ENCODE assay signal across 7 cellular contexts in the genomic region with DNA sequence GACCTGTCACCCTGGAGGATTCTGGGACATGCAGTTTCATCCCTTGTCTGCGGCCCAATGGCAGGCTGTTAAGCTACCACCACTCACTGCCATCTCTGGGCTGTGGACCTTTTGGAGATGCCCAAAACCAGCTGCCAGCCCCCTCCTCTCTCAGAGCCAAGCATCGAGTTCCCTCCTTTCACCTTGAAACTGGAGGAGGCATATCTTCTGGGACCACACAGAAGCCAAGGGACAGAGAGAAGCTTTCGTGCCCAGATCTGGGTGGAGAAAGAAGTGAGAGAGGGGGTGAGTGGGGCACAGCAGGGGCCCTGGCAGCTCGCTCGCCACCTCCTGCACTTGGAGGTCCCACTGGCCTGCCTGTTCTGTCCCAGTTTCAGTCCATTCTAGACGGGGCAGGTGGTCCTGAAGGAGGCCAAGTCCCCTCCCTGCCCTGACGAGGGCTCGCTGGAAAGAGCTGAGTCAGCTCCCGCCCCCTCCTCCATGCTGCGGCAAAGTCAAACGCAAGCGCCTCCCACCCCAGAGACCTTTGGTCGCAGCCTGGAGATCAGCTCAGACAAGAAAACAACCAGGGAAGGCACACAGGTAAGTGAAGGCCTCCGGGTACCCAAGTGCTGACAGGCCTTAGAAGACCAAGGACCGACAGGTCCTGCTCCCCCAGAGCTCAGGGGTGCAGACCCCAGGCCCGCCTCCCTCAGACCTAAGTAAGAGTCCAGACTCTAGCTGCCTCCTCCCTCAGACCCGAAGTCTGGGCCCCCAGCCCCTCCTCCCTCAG. TPM values are rescaled to one million over a fixed set of nuclear protein-coding genes. Genes with fewer than 3 reads are reported as not detected.
DNase-seq lines count a peak whose midpoint lies in the region; ATAC-seq lines count a peak whose summit lies in the region.

No MANE protein-coding gene starts in this region.

- ATAC-seq in GM21717 (IDR thresholded peaks at IDR 0.05; ENCODE audit: unreplicated experiment), result no peak

- no peaks in the 10 kb centered on the region for H3K79me1 ChIP-seq in neuronal stem cell (ENCODE audit: low read depth, low read length)

- H4K91ac ChIP-seq in neuronal stem cell (ENCODE audit: low read depth, low read length, poor library complexity), result no peak overlapping the region

- H2AK5ac ChIP-seq in neuronal stem cell (ENCODE audit: low read depth, low read length), result peak overlapping the region; percentile 93

- H2AFZ ChIP-seq in neuronal stem cell (ENCODE audit: low read length), result no peak overlapping the region

- H4K8ac ChIP-seq in neuronal stem cell (ENCODE audit: low read depth, low read length), result no peak overlapping the region

- no peaks in the 10 kb centered on the region for H3K27me3 ChIP-seq in ectodermal cell (ENCODE audit: control insufficient read depth, insufficient read depth, low read length, poor library complexity, severe bottlenecking)
- no peaks in the 10 kb centered on the region for H3K27me3 ChIP-seq in neuronal stem cell (ENCODE audit: control insufficient read depth in 3 of 3, insufficient read depth in 3 of 3, low read depth in 1 of 3, low read length in 3 of 3)

- DNase-seq in Kasumi-1 (lab: John Stamatoyannopoulos, UW) (peak; percentile 47 to 65), neuronal stem cell (ENCODE audit: low spot score) (peak; percentile 68), NCI-H2107 treated with DMSO at 0.1 percent for 48 hours (lab: John Stamatoyannopoulos, UW; ENCODE audit: unreplicated experiment) (no peak), NCI-H774 (lab: John Stamatoyannopoulos, UW) (no peak)

- H3K9ac ChIP-seq in ES-I3 (ENCODE audit: low read depth, low read length) (peak overlapping the region; percentile 17; the same call in 1 of the 2 replicates), neuronal stem cell (ENCODE audit: low read depth, low read length, poor library complexity) (peak overlapping the region; percentile 21)

- H2BK12ac ChIP-seq in neuronal stem cell (ENCODE audit: low read length), result peak overlapping the region; percentile 73

- peak overlapping the region; percentile 85 for H3K18ac ChIP-seq in neuronal stem cell (ENCODE audit: low read length)

- H3K4me2 ChIP-seq in neuronal stem cell (ENCODE audit: insufficient read depth, low read length, poor library complexity, severe bottlenecking), result no peak overlapping the region

- peak overlapping the region; percentile 76 for H3K4ac ChIP-seq in neuronal stem cell (ENCODE audit: low read length)

- H2BK5ac ChIP-seq in neuronal stem cell (ENCODE audit: low read length), result peak overlapping the region; percentile 71

- WGBS in ectodermal cell, 2 experiments, result 49 to 52% methylated on average over 17 of the region's 17 CpGs
- no CpG with 5 or more reads among the region's 17 CpGs for WGBS in neuronal stem cell (ENCODE audit: extremely low coverage in 2 of 2, insufficient read length in 2 of 2, insufficient replicate concordance in 1 of 2), 2 donors

- H3K14ac ChIP-seq in neuronal stem cell (ENCODE audit: low read length), result peak overlapping the region; percentile 47

- H3K9me3 ChIP-seq in ES-I3 (ENCODE audit: control insufficient read depth, insufficient read depth, low read length) (no peaks in the 10 kb centered on the region), ectodermal cell (ENCODE audit: control insufficient read depth, low read length) (no peaks in the 10 kb centered on the region), neuronal stem cell (replicated peaks in 1 of 2; ENCODE audit: control insufficient read depth in 2 of 2, insufficient read depth in 1 of 2, low read depth in 1 of 2, low read length in 2 of 2) (no peaks in the 10 kb centered on the region)

- H3K4me1 ChIP-seq in ES-I3 (ENCODE audit: insufficient read depth, low read length) (peaks cover 10% of the 10 kb centered on the region), ectodermal cell (ENCODE audit: control insufficient read depth, insufficient read depth, low read length) (peaks cover 19% of the 10 kb centered on the region), neuronal stem cell (ENCODE audit: control insufficient read depth in 2 of 2, insufficient read depth in 1 of 2, low read depth in 1 of 2, low read length in 2 of 2) (peaks cover 16 to 22% of the 10 kb centered on the region in 2 donors)

- H3K36me3 ChIP-seq in ES-I3 (ENCODE audit: insufficient read depth, low read length) (no peaks in the 10 kb centered on the region), ectodermal cell (ENCODE audit: control insufficient read depth, insufficient read depth, low read length) (no peaks in the 10 kb centered on the region), neuronal stem cell (replicated peaks in 1 of 2; ENCODE audit: control insufficient read depth in 2 of 2, insufficient read depth in 2 of 2, low read length in 2 of 2) (peaks cover 3 to 5% of the 10 kb centered on the region in 2 donors)

- H2BK15ac ChIP-seq in neuronal stem cell (ENCODE audit: low read length), result no peak overlapping the region

- H3K23ac ChIP-seq in neuronal stem cell (ENCODE audit: low read depth, low read length, poor library complexity), result peak overlapping the region; percentile 89

- H3K27ac ChIP-seq in ectodermal cell (ENCODE audit: insufficient read depth, low read depth, low read length, poor library complexity, severe bottlenecking), result peak overlapping the region; percentile 50
- peak overlapping the region; percentile 67 for H3K27ac ChIP-seq in neuronal stem cell (replicated peaks; ENCODE audit: low read length)

- H3K4me3 ChIP-seq in ectodermal cell (ENCODE audit: insufficient read depth, low read depth, low read length), result no peak overlapping the region
- H3K4me3 ChIP-seq in neuronal stem cell (ENCODE audit: low read length in 2 of 2), result no peak overlapping the region

- no peak overlapping the region for H2BK120ac ChIP-seq in neuronal stem cell (ENCODE audit: low read depth, low read length)

RNA-seq across cellular contexts. Expression of a gene that starts 3.8 kb away (rescaled TPM):
- polyA plus RNA-seq in ectodermal cell (2013, experiment 1 of 4), result 56.4 TPM
- polyA plus RNA-seq in ectodermal cell (2013, experiment 2 of 4), result 57.1 TPM
- polyA plus RNA-seq in ectodermal cell (2013, experiment 3 of 4), result 42.0 TPM
- polyA plus RNA-seq in ectodermal cell (2013, experiment 4 of 4), result 48.1 TPM
- polyA plus RNA-seq in neuronal stem cell (2013, experiment 1 of 2), result 49.0 TPM
- polyA plus RNA-seq in neuronal stem cell (2013, experiment 2 of 2), result 48.6 TPM

RNA-seq across cellular contexts. Expression of a gene that starts 29.3 kb away (rescaled TPM):
- 24.6 TPM for polyA plus RNA-seq in ectodermal cell (2013, experiment 1 of 4)
- 26.9 TPM for polyA plus RNA-seq in ectodermal cell (2013, experiment 2 of 4)
- polyA plus RNA-seq in ectodermal cell (2013, experiment 3 of 4), result 20.6 TPM
- 21.7 TPM for polyA plus RNA-seq in ectodermal cell (2013, experiment 4 of 4)
- 24.4 TPM for polyA plus RNA-seq in neuronal stem cell (2013, experiment 1 of 2)
- 24.3 TPM for polyA plus RNA-seq in neuronal stem cell (2013, experiment 2 of 2)

RNA-seq across cellular contexts. Expression of a gene that starts 51.7 kb away (rescaled TPM):
- not detected for polyA plus RNA-seq in ectodermal cell (2013, experiment 1 of 4)
- not detected for polyA plus RNA-seq in ectodermal cell (2013, experiment 2 of 4)
- polyA plus RNA-seq in ectodermal cell (2013, experiment 3 of 4), result not detected
- not detected for polyA plus RNA-seq in ectodermal cell (2013, experiment 4 of 4)
- polyA plus RNA-seq in neuronal stem cell (2013, experiment 1 of 2), result not detected
- not detected for polyA plus RNA-seq in neuronal stem cell (2013, experiment 2 of 2)

RNA-seq across cellular contexts. Expression of a gene that starts 54.6 kb away (rescaled TPM):
- 2.6 TPM for polyA plus RNA-seq in ectodermal cell (2013, experiment 1 of 4)
- 2.1 TPM for polyA plus RNA-seq in ectodermal cell (2013, experiment 2 of 4)
- polyA plus RNA-seq in ectodermal cell (2013, experiment 3 of 4), result 1.0 TPM
- polyA plus RNA-seq in ectodermal cell (2013, experiment 4 of 4), result 1.3 TPM
- polyA plus RNA-seq in neuronal stem cell (2013, experiment 1 of 2), result 0.99 TPM
- 1.0 TPM for polyA plus RNA-seq in neuronal stem cell (2013, experiment 2 of 2)

Comparison
In these comparisons a context has a peak if more than half of its experiments do, and no peak if none do; other contexts are left out.
1. DNase-seq: peak in Kasumi-1 (2 of 2) and neuronal stem cell (single experiment); none in NCI-H2107 treated with DMSO at 0.1 percent for 48 hours (single experiment) and NCI-H774 (single experiment).